16 cellular contexts compared by ENCODE assay signal in genomic region chr14:91801358-91801757, GRCh38.
"Had no signal": no experiment of that assay in that cellular context is flagged by ENCODE, and none has a peak within 500 bp of the region (broad histone marks: within the 10 kb centered on the region; RNA-seq: fewer than 3 reads in every experiment).

No MANE protein-coding gene starts in this region.

- H3K4me1 Mint-ChIP-seq: memory B cell, nephron, neural progenitor cell had no signal

- ATAC-seq: left lobe of liver, sciatic nerve had no signal

- H3K36me3 Mint-ChIP-seq: neural progenitor cell had no signal

- H3K4me3 Mint-ChIP-seq: memory B cell, nephron, neural progenitor cell had no signal

- DNase-seq: cortex of kidney; head of caudate nucleus; kidney; stimulated activated CD4-positive, alpha-beta T cell treated with anti-CD3 and anti-CD28 coated beads, Interleukin-12 subunit alpha, Interleukin-12 subunit beta, amount 100 ng/mL, for 4 hours; stimulated activated CD4-positive, alpha-beta T cell treated with anti-CD3 and anti-CD28 coated beads, Interleukin-1b, Interleukin-23, amount 100 ng/mL, for 48 hours; stimulated activated CD4-positive, alpha-beta T cell treated with anti-CD3 and anti-CD28 coated beads, Interleukin-4, amount 100 ng/mL, for 1 hour; stimulated activated CD8-positive, alpha-beta memory T cell treated with anti-CD3 and anti-CD28 coated beads, Interleukin-4, amount 100 ng/mL, for 48 hours; stimulated activated naive CD4-positive, alpha-beta T cell treated with Interleukin-2 at 50 U/mL for 16 hours; stomach; thyroid gland; trophoblast cell had no signal

- H3K27ac Mint-ChIP-seq: memory B cell, nephron, neural progenitor cell had no signal

- H3K27me3 Mint-ChIP-seq: memory B cell had no signal
